In genomic region chr4:338759-339097, GRCh38 we compare ENCODE assay signal across 8 cellular contexts. TPM values are rescaled to one million over a fixed set of nuclear protein-coding genes. Genes with fewer than 3 reads are reported as not detected.
DNase-seq lines count a peak whose midpoint lies in the region; ATAC-seq, FAIRE-seq and TF ChIP-seq lines count a peak whose summit lies in the region.

No MANE protein-coding gene starts in this region.

- H2BK15ac ChIP-seq in H1 (ENCODE audit: low read length) = no peak overlapping the region

- peak in 1 of 2 experiments; percentile 30; a peak in 1 of 3 replicates for TF ChIP-seq POLR2A in H1 (IDR thresholded peaks at IDR 0.05; ENCODE audit: control extremely low read depth in 1 of 2, low read depth in 2 of 2, low read length in 2 of 2)

- peaks cover 21% of the 10 kb centered on the region for H3K27me3 ChIP-seq in NT2/D1 (ENCODE audit: insufficient read depth, insufficient read length)
- peaks cover 0 to 11% (median 6%) of the 10 kb centered on the region in 4 experiments; a peak in 5 of 7 replicates for H3K27me3 ChIP-seq in H1 (replicated peaks in 1 of 4; ENCODE audit: control insufficient read depth in 3 of 4, extremely low read depth in 1 of 4, insufficient read depth in 3 of 4, low read length in 3 of 4)
- H3K27me3 ChIP-seq in neural progenitor cell = peaks cover 24% of the 10 kb centered on the region

- H3K14ac ChIP-seq in H1 (ENCODE audit: insufficient read length) = no peak overlapping the region

- DNase-seq in CD14-positive monocyte (ENCODE audit: low spot score) (no peak), NT2/D1 (ENCODE audit: low read depth, low spot score) (no peak), H1 (ENCODE audit: low read depth in 1 of 2, low spot score in 2 of 2) (peak in 1 of 2 experiments; percentile 47), neural progenitor cell (ENCODE audit: low spot score) (peak; percentile 9), D721Med (ENCODE audit: insufficient read length, low spot score) (no peak), HPDE6-E6E7 (ENCODE audit: extremely low spot score) (no peak)
- DNase-seq in stimulated activated naive CD4-positive, alpha-beta T cell treated with Interleukin-2 at 50 U/mL for 16 hours (lab: John Stamatoyannopoulos, UW) = no peak

- H4K8ac ChIP-seq in H1 (ENCODE audit: extremely low read depth, insufficient read depth, low read length) = no peak overlapping the region

- no peak overlapping the region for H3K4ac ChIP-seq in H1 (replicated peaks; ENCODE audit: insufficient read length, low read depth, low read length)

- TF ChIP-seq EP300 in H1 (IDR thresholded peaks at IDR 0.05; ENCODE audit: borderline replicate concordance in 1 of 2, low read depth in 2 of 2, low read length in 2 of 2) = no peak

- intact Hi-C loops in CD14-positive monocyte (cut with micrococcal nuclease) = loop anchor here (5.0 to 10.0 kb wide), 4 partner anchors 134 to 346 kb away; partner anchors contain the start of genes SLC49A3 (in 1 of the 2) and ZNF718 (in 1 of the 2)

- CTCF ChIA-PET in H1 (lab: Charles Lee; ENCODE audit: partially characterized antibody) = no interaction called here

- H3K27ac Mint-ChIP-seq in CD14-positive monocyte = peak overlapping the region in 4 of 7 donors; percentile 11 to 99 (median 62)
- H3K27ac Mint-ChIP-seq in neural progenitor cell = no peak overlapping the region

- H3K18ac ChIP-seq in H1 (ENCODE audit: extremely low read depth, low read length) = no peak overlapping the region

- POLR2A ChIA-PET in H1 (lab: Charles Lee; ENCODE audit: partially characterized antibody) = interaction anchor here (0.8 to 2.7 kb wide), 10 partner anchors 10 to 238 kb away, joined by 3 to 18 read pairs (median 4); partner anchors contain the start of gene ZNF732

- no peak overlapping the region for H2BK120ac ChIP-seq in H1 (replicated peaks; ENCODE audit: low read depth, low read length)

- no peak overlapping the region for H3K56ac ChIP-seq in H1 (replicated peaks; ENCODE audit: insufficient read length, low read depth, low read length)

- H3K36me3 Mint-ChIP-seq in CD14-positive monocyte = peaks cover 36 to 46% of the 10 kb centered on the region in 2 donors
- peaks cover 54% of the 10 kb centered on the region for H3K36me3 Mint-ChIP-seq in neural progenitor cell

- H3K4me3 Mint-ChIP-seq in CD14-positive monocyte (peak overlapping the region; percentile 99), neural progenitor cell (peak overlapping the region; percentile 98)

- H3K9me3 ChIP-seq in NT2/D1 (ENCODE audit: insufficient read depth, low read length) = no peaks in the 10 kb centered on the region; the same call in 1 of the 2 replicates
- no peaks in the 10 kb centered on the region for H3K9me3 ChIP-seq in H1 (ENCODE audit: insufficient read depth in 2 of 2, low read depth in 1 of 2, low read length in 1 of 2)
- peaks cover 4% of the 10 kb centered on the region for H3K9me3 ChIP-seq in neural progenitor cell (ENCODE audit: low read depth)

- FAIRE-seq in H1 (lab: Jason Lieb, UNC) (no peak), D721Med (lab: Jason Lieb, UNC) (no peak)

- H3K9me3 Mint-ChIP-seq in CD14-positive monocyte = peaks cover 33 to 69% (median 58%) of the 10 kb centered on the region in 7 donors
- peaks cover 81% of the 10 kb centered on the region for H3K9me3 Mint-ChIP-seq in neural progenitor cell

- no peak overlapping the region for H4K91ac ChIP-seq in H1 (replicated peaks; ENCODE audit: insufficient read length, low read length)

- 31% methylated on average over 12 of the region's 13 CpGs; no CpG with 5 or more reads in 1 of the 2 experiments for WGBS in H1 (ENCODE audit: extremely low coverage in 1 of 2, insufficient coverage in 1 of 2, insufficient read length in 1 of 2, insufficient replicate concordance in 2 of 2, low coverage in 1 of 2, low lambda C conversion rate in 2 of 2, missing lambda C conversion rate in 1 of 2), 2 experiments

- no peak overlapping the region for H4K5ac ChIP-seq in H1 (ENCODE audit: insufficient read length, low read depth, low read length)

- H4K20me1 ChIP-seq in H1 (replicated peaks in 1 of 2; ENCODE audit: control insufficient read depth in 1 of 2, insufficient read depth in 2 of 2, low read length in 2 of 2) (peaks cover 2 to 15% of the 10 kb centered on the region in 2 experiments), neural progenitor cell (ENCODE audit: low read depth) (peaks cover 10% of the 10 kb centered on the region)

- no peak overlapping the region for H2BK5ac ChIP-seq in H1 (ENCODE audit: low read depth, low read length)

- ATAC-seq in HG03139 (IDR thresholded peaks at IDR 0.05; ENCODE audit: unreplicated experiment) = no peak

- no peak overlapping the region for H3K23ac ChIP-seq in H1 (ENCODE audit: insufficient read length)

- no peak overlapping the region for H2AFZ ChIP-seq in H1 (ENCODE audit: low read length)
- no peak overlapping the region for H2AFZ ChIP-seq in neural progenitor cell (replicated peaks)

- no peak for TF ChIP-seq CTCF in CD14-positive monocyte (IDR thresholded peaks at IDR 0.05)
- no peak for TF ChIP-seq CTCF in H1 (IDR thresholded peaks at IDR 0.05; ENCODE audit: control extremely low read depth in 1 of 3, insufficient read depth in 1 of 3, low read depth in 1 of 3, low read length in 3 of 3)
- no peak for TF ChIP-seq CTCF in neural progenitor cell (IDR thresholded peaks at IDR 0.05)
- TF ChIP-seq CTCF in D721Med (IDR thresholded peaks at IDR 0.05; ENCODE audit: insufficient read depth, missing control alignments) = no peak

- TF ChIP-seq RAD21 in H1 (IDR thresholded peaks at IDR 0.05 in 1 of 2, conservative IDR thresholded peaks at IDR 0.05 in 1 of 2; ENCODE audit: low read depth in 2 of 2, low read length in 2 of 2) = no peak

- peaks cover 13% of the 10 kb centered on the region for H3K23me2 ChIP-seq in H1 (ENCODE audit: low read depth, low read length)

- peaks cover 3% of the 10 kb centered on the region for H3F3A ChIP-seq in neural progenitor cell (ENCODE audit: low read depth)

- H2AK5ac ChIP-seq in H1 (ENCODE audit: low read depth, low read length) = no peak overlapping the region

- H3K27ac ChIP-seq in H1 (ENCODE audit: low read depth, low read length) (no peak overlapping the region), neural progenitor cell (no peak overlapping the region)

- peaks cover 15 to 56% of the 10 kb centered on the region in 2 experiments for H3K79me2 ChIP-seq in H1 (ENCODE audit: control insufficient read depth in 1 of 2, insufficient read depth in 2 of 2, low read length in 2 of 2)
- H3K79me2 ChIP-seq in neural progenitor cell (ENCODE audit: low read depth) = peaks cover 56% of the 10 kb centered on the region

- H3K4me3 ChIP-seq in NT2/D1 (ENCODE audit: insufficient read length, low read depth) = peak overlapping the region; percentile 98
- peak overlapping the region; percentile 85 to 99 (median 92) for H3K4me3 ChIP-seq in H1 (ENCODE audit: extremely low read depth in 1 of 4, insufficient read depth in 2 of 4, low read depth in 3 of 4, low read length in 4 of 4)
- H3K4me3 ChIP-seq in neural progenitor cell = peak overlapping the region; percentile 84

- no peak overlapping the region for H2BK20ac ChIP-seq in H1 (ENCODE audit: low read length)

- peak overlapping the region; percentile 81 to 89 for H3K4me2 ChIP-seq in H1 (ENCODE audit: insufficient read depth in 1 of 2, low read depth in 2 of 2, low read length in 2 of 2)
- peak overlapping the region; percentile 98 for H3K4me2 ChIP-seq in neural progenitor cell

- H3K9ac ChIP-seq in NT2/D1 (ENCODE audit: insufficient read length, low read depth) (peak overlapping the region; percentile 95), H1 (replicated peaks in 1 of 4; ENCODE audit: extremely low read depth in 1 of 4, low read depth in 3 of 4, low read length in 3 of 4) (peak overlapping the region in 3 of 4 experiments; percentile 16 to 85 (median 34); a peak in 3 of 7 replicates), neural progenitor cell (peak overlapping the region; percentile 75)

- peaks cover 3% of the 10 kb centered on the region for H3K4me1 ChIP-seq in NT2/D1 (ENCODE audit: insufficient read depth, insufficient read length)
- peaks cover 2 to 11% (median 4%) of the 10 kb centered on the region in 4 experiments; a peak in 6 of 7 replicates for H3K4me1 ChIP-seq in H1 (replicated peaks in 1 of 4; ENCODE audit: control insufficient read depth in 3 of 4, insufficient read depth in 4 of 4, low read length in 3 of 4)
- no peaks in the 10 kb centered on the region for H3K4me1 ChIP-seq in neural progenitor cell

- H3K79me1 ChIP-seq in H1 (ENCODE audit: low read depth, low read length) = peaks cover 22% of the 10 kb centered on the region

- peaks cover 20% of the 10 kb centered on the region for H3K4me1 Mint-ChIP-seq in CD14-positive monocyte
- H3K4me1 Mint-ChIP-seq in neural progenitor cell = peaks cover 8% of the 10 kb centered on the region

- no peak overlapping the region for H2BK12ac ChIP-seq in H1 (ENCODE audit: low read depth, low read length)

- H3K27me3 Mint-ChIP-seq in CD14-positive monocyte (ENCODE audit: low read depth in 3 of 3) = peaks cover 2 to 4% (median 2%) of the 10 kb centered on the region in 3 donors
- H3K27me3 Mint-ChIP-seq in neural progenitor cell (ENCODE audit: insufficient read depth, low read depth) = peaks cover 14% of the 10 kb centered on the region

- H3K36me3 ChIP-seq in NT2/D1 (ENCODE audit: insufficient read depth, insufficient read length, low read length) (peaks cover 32% of the 10 kb centered on the region), H1 (ENCODE audit: control insufficient read depth in 2 of 4, insufficient read depth in 4 of 4, low read length in 3 of 4) (peaks cover 0 to 3% (median 1%) of the 10 kb centered on the region in 4 experiments; a peak in 2 of 8 replicates), neural progenitor cell (peaks cover under 1% of the 10 kb centered on the region)

RNA-seq across cellular contexts. Expression of gene ZNF141, which starts 1.1 kb away (rescaled TPM):
- polyA plus RNA-seq in CD14-positive monocyte = 1 to 10 TPM; 2.5 to 4.2 TPM
- total RNA-seq in H1 (2021; fragmentation: NEBNext Ultra II Directional; extraction: Animal tissue kit (Norgen Biotek cat#: 25700)) = 45.9 and 50.8 TPM in 2 replicates
- polyA plus RNA-seq in H1 (2011; rRNA removed) = 5.0 and 8.5 TPM in 2 replicates
- polyA plus RNA-seq in H1 (2011; cell fraction: cytosol; rRNA removed) = 10.1 TPM
- 15.0 TPM for polyA plus RNA-seq in H1 (2011; cell fraction: nucleus; rRNA removed)
- polyA plus RNA-seq in H1 (2012, experiment 1 of 2) = 9.4 to 26.8 TPM (median 15.3 TPM) in 4 replicates
- 1.6 TPM for polyA plus RNA-seq in H1 (2012, experiment 2 of 2)
- polyA plus RNA-seq in H1 (2013, experiment 1 of 2) = 30.8 TPM
- 27.7 TPM for polyA plus RNA-seq in H1 (2013, experiment 2 of 2)
- polyA minus RNA-seq in H1 (2011; rRNA and poly(A)+ RNA removed) = 38.2 and 46.9 TPM in 2 replicates
- 20.7 TPM for polyA minus RNA-seq in H1 (2011; cell fraction: cytosol; rRNA and poly(A)+ RNA removed)
- polyA minus RNA-seq in H1 (2011; cell fraction: nucleus; rRNA and poly(A)+ RNA removed) = 99.1 TPM
- total RNA-seq in neural progenitor cell (ENCODE audit: low replicate concordance) = 43.2 and 60.5 TPM in 2 replicates

RNA-seq across cellular contexts. Expression of gene ZNF732, which starts 33.5 kb away (rescaled TPM):
- not detected for polyA plus RNA-seq in CD14-positive monocyte
- 33.3 and 35.7 TPM in 2 replicates for total RNA-seq in H1 (2021; fragmentation: NEBNext Ultra II Directional; extraction: Animal tissue kit (Norgen Biotek cat#: 25700))
- polyA plus RNA-seq in H1 (2011; rRNA removed) = 1.3 and 1.9 TPM in 2 replicates
- polyA plus RNA-seq in H1 (2011; cell fraction: cytosol; rRNA removed) = 4.3 TPM
- polyA plus RNA-seq in H1 (2011; cell fraction: nucleus; rRNA removed) = 4.8 TPM
- polyA plus RNA-seq in H1 (2012, experiment 1 of 2) = 5.3 to 13.0 TPM (median 6.7 TPM) in 4 replicates
- polyA plus RNA-seq in H1 (2012, experiment 2 of 2) = 0.52 TPM
- polyA plus RNA-seq in H1 (2013, experiment 1 of 2) = 18.2 TPM
- 16.7 TPM for polyA plus RNA-seq in H1 (2013, experiment 2 of 2)
- 12.1 and 25.8 TPM in 2 replicates for polyA minus RNA-seq in H1 (2011; rRNA and poly(A)+ RNA removed)
- polyA minus RNA-seq in H1 (2011; cell fraction: cytosol; rRNA and poly(A)+ RNA removed) = 16.1 TPM
- polyA minus RNA-seq in H1 (2011; cell fraction: nucleus; rRNA and poly(A)+ RNA removed) = 53.2 TPM
- total RNA-seq in neural progenitor cell (ENCODE audit: low replicate concordance) = not detected in 2 replicates

Comparison
In these comparisons a context has a peak if more than half of its experiments do, and no peak if none do; other contexts are left out.
1. H3K9ac ChIP-seq: peak in every context shown above with its lines; median percentile 95 in NT2/D1; 75 in neural progenitor cell; 34 in H1.
2. RNA of gene ZNF732, which starts 33.5 kb away (total RNA-seq): 33.3 to 35.7 TPM in H1; not detected in neural progenitor cell; every median in the first group is over 10 times any median in the second.
3. Peak in every context shown above with its lines, with median percentiles within 50 percentile points of each other: H3K4me3 ChIP-seq.